Comparison of ENCODE assay signal across 11 cellular contexts in genomic region chr17:42227849-42228696, GRCh38. TPM values are rescaled to one million over a fixed set of nuclear protein-coding genes. Genes with fewer than 3 reads are reported as not detected.
DNase-seq lines count a peak whose midpoint lies in the region; ATAC-seq and TF ChIP-seq lines count a peak whose summit lies in the region.
"Had no signal": no experiment of that assay in that cellular context is flagged by ENCODE, and none has a peak within 500 bp of the region (broad histone marks: within the 10 kb centered on the region; RNA-seq: fewer than 3 reads in every experiment).

No MANE protein-coding gene starts in this region.

- ATAC-seq in gastrocnemius medialis: peak; percentile 92 to 93
- ATAC-seq in HG03097 (IDR thresholded peaks at IDR 0.05; ENCODE audit: low FRiP score, unreplicated experiment): no peak

- DNase-seq in GM23248: peak; percentile 16
- DNase-seq in activated T-helper 2 cell treated with anti-CD3 and anti-CD28 coated beads, Interferon-gamma antibody, Interleukin-2, Interleukin-4, amounts not matched to agents 10 μg/mL and 5 μg/mL and 100 μg/mL, durations not matched to agents 14 hours and 24 hours and 36 hours (ENCODE audit: low spot score): no peak
- DNase-seq in cardiac muscle cell (ENCODE audit: low read depth in 1 of 2, low spot score in 1 of 2): peak in 1 of 2 donors; percentile 52
- peak; percentile 34 for DNase-seq in gastrocnemius medialis
- DNase-seq in GM20000 (ENCODE audit: low spot score): no peak
- no peak for DNase-seq in NCI-H1930 (lab: John Stamatoyannopoulos, UW)
- DNase-seq: DMS 273 treated with DMSO at 0.1 percent for 48 hours, small intestine had no signal

- H2AFZ ChIP-seq in GM23248: no peak overlapping the region

- in situ Hi-C loops in GM23248 (cut with MboI): no loop called here
- in situ Hi-C loops in gastrocnemius medialis (cut with MboI; ENCODE audit: low sequenced_read_pairs in 4 of 4): no loop called here

- H4K20me1 ChIP-seq in GM23248 (ENCODE audit: insufficient read depth): no peaks in the 10 kb centered on the region

- peaks cover 2% of the 10 kb centered on the region for H3K4me1 ChIP-seq in GM23248 (ENCODE audit: insufficient read depth)
- H3K4me1 ChIP-seq in cardiac muscle cell (ENCODE audit: low read depth): no peaks in the 10 kb centered on the region
- H3K4me1 ChIP-seq in gastrocnemius medialis: peaks cover 33 to 39% of the 10 kb centered on the region in 2 donors

- WGBS in GM23248 (ENCODE audit: low coverage in 1 of 2, low lambda C conversion rate in 2 of 2, missing lambda C conversion rate in 2 of 2), 2 experiments: 79 to 80% methylated on average over 10 of the region's 10 CpGs

- H3K27ac ChIP-seq in GM23248 (no peak overlapping the region), cardiac muscle cell (peak overlapping the region; percentile 50), gastrocnemius medialis (peak overlapping the region; percentile 81 to 88 (median 84))
- H3K27ac ChIP-seq: RWPE1 had no signal

- H3F3A ChIP-seq in GM23248 (ENCODE audit: insufficient read depth): peaks cover 14% of the 10 kb centered on the region; the same call in 1 of the 2 replicates

- H3K9me2 ChIP-seq in GM23248 (ENCODE audit: insufficient read depth): no peaks in the 10 kb centered on the region

- H3K27me3 ChIP-seq in GM23248 (replicated peaks; ENCODE audit: insufficient read depth) (no peaks in the 10 kb centered on the region), cardiac muscle cell (no peaks in the 10 kb centered on the region), gastrocnemius medialis (no peaks in the 10 kb centered on the region)

- no peaks in the 10 kb centered on the region for H3K27me3 Mint-ChIP-seq in activated T-helper 2 cell treated with anti-CD3 and anti-CD28 coated beads, Interferon-gamma antibody, Interleukin-2, Interleukin-4, amounts not matched to agents 10 μg/mL and 5 μg/mL and 100 μg/mL, durations not matched to agents 14 hours and 24 hours and 36 hours (ENCODE audit: low read depth)

- intact Hi-C loops in activated T-helper 2 cell treated with anti-CD3 and anti-CD28 coated beads, Interferon-gamma antibody, Interleukin-2, Interleukin-4, amounts not matched to agents 10 μg/mL and 5 μg/mL and 100 μg/mL, durations not matched to agents 14 hours and 24 hours and 36 hours (cut with micrococcal nuclease): loop anchor here (10.0 kb wide), 1 partner anchor 177 kb away; no protein-coding TSS in a partner anchor
- intact Hi-C loops in gastrocnemius medialis (cut with DNase I; ENCODE audit: low total_unique reads): loop anchor here (1.0 kb wide), 1 partner anchor 178 kb away; no protein-coding TSS in a partner anchor

- H3K9me3 ChIP-seq in GM23248 (ENCODE audit: low read depth): no peaks in the 10 kb centered on the region
- H3K9me3 ChIP-seq in cardiac muscle cell (ENCODE audit: low read depth): no peaks in the 10 kb centered on the region
- H3K9me3 ChIP-seq in gastrocnemius medialis: no peaks in the 10 kb centered on the region

- H3K36me3 ChIP-seq in GM23248 (ENCODE audit: low read depth): no peaks in the 10 kb centered on the region
- peaks cover 9% of the 10 kb centered on the region for H3K36me3 ChIP-seq in cardiac muscle cell
- H3K36me3 ChIP-seq in gastrocnemius medialis: peaks cover 0 to 16% of the 10 kb centered on the region in 2 donors

- peak overlapping the region; percentile 1 for H3K27ac Mint-ChIP-seq in activated T-helper 2 cell treated with anti-CD3 and anti-CD28 coated beads, Interferon-gamma antibody, Interleukin-2, Interleukin-4, amounts not matched to agents 10 μg/mL and 5 μg/mL and 100 μg/mL, durations not matched to agents 14 hours and 24 hours and 36 hours

- no peak for TF ChIP-seq POLR2A in gastrocnemius medialis (IDR thresholded peaks at IDR 0.05)

- H3K9ac ChIP-seq in GM23248: no peak overlapping the region

- TF ChIP-seq CTCF in cardiac muscle cell (IDR thresholded peaks at IDR 0.05; ENCODE audit: low read depth, low read length) (no peak), gastrocnemius medialis (IDR thresholded peaks at IDR 0.05 in 4 of 5, conservative IDR thresholded peaks at IDR 0.05 in 1 of 5) (no peak), GM20000 (IDR thresholded peaks at IDR 0.05; ENCODE audit: extremely low read depth, missing control alignments) (no peak)

- H3K9me3 Mint-ChIP-seq in activated T-helper 2 cell treated with anti-CD3 and anti-CD28 coated beads, Interferon-gamma antibody, Interleukin-2, Interleukin-4, amounts not matched to agents 10 μg/mL and 5 μg/mL and 100 μg/mL, durations not matched to agents 14 hours and 24 hours and 36 hours: no peaks in the 10 kb centered on the region

- no peak overlapping the region for H3K4me2 ChIP-seq in GM23248 (ENCODE audit: unreplicated experiment)

- H3K36me3 Mint-ChIP-seq in activated T-helper 2 cell treated with anti-CD3 and anti-CD28 coated beads, Interferon-gamma antibody, Interleukin-2, Interleukin-4, amounts not matched to agents 10 μg/mL and 5 μg/mL and 100 μg/mL, durations not matched to agents 14 hours and 24 hours and 36 hours (ENCODE audit: low read depth): peaks cover 64% of the 10 kb centered on the region

- peaks cover 10% of the 10 kb centered on the region for H3K4me1 Mint-ChIP-seq in activated T-helper 2 cell treated with anti-CD3 and anti-CD28 coated beads, Interferon-gamma antibody, Interleukin-2, Interleukin-4, amounts not matched to agents 10 μg/mL and 5 μg/mL and 100 μg/mL, durations not matched to agents 14 hours and 24 hours and 36 hours (ENCODE audit: low read depth)

- H3K79me2 ChIP-seq in GM23248 (ENCODE audit: insufficient read depth): peaks cover 10% of the 10 kb centered on the region

- no peak overlapping the region for H3K4me3 Mint-ChIP-seq in activated T-helper 2 cell treated with anti-CD3 and anti-CD28 coated beads, Interferon-gamma antibody, Interleukin-2, Interleukin-4, amounts not matched to agents 10 μg/mL and 5 μg/mL and 100 μg/mL, durations not matched to agents 14 hours and 24 hours and 36 hours (ENCODE audit: low read depth)

- H3K4me3 ChIP-seq in GM23248: no peak overlapping the region
- no peak overlapping the region for H3K4me3 ChIP-seq in cardiac muscle cell
- peak overlapping the region in 3 of 4 donors; percentile 3 to 11 (median 7) for H3K4me3 ChIP-seq in gastrocnemius medialis

RNA-seq across cellular contexts. Expression of gene GHDC, which starts 33.8 kb away (rescaled TPM):
- 25.0 and 27.6 TPM in 2 replicates for total RNA-seq in GM23248 (2014; rRNA removed; shearing (Covaris generic))
- polyA plus RNA-seq in GM23248 (2016; fragmentation: Nextera tagmentation; extraction: Ambion mirVana) (11.1 and 13.0 TPM in 2 replicates), cardiac muscle cell (7.4 and 13.4 TPM in 2 replicates)
- 16.5 and 17.6 TPM in 2 replicates for total RNA-seq in activated T-helper 2 cell treated with anti-CD3 and anti-CD28 coated beads, Interferon-gamma antibody, Interleukin-2, Interleukin-4, amounts not matched to agents 10 μg/mL and 5 μg/mL and 100 μg/mL, durations not matched to agents 14 hours and 24 hours and 36 hours
- total RNA-seq in cardiac muscle cell (7.3 and 13.5 TPM in 2 replicates), gastrocnemius medialis (10 to 100 TPM; 13.8 to 20.0 (median 18.2) TPM)

RNA-seq across cellular contexts. Expression of gene HCRT, which starts 42.8 kb away (rescaled TPM):
- total RNA-seq in GM23248 (2014; rRNA removed; shearing (Covaris generic)): not detected in 2 replicates
- not detected in 2 replicates for polyA plus RNA-seq in GM23248 (2016; fragmentation: Nextera tagmentation; extraction: Ambion mirVana)
- total RNA-seq in activated T-helper 2 cell treated with anti-CD3 and anti-CD28 coated beads, Interferon-gamma antibody, Interleukin-2, Interleukin-4, amounts not matched to agents 10 μg/mL and 5 μg/mL and 100 μg/mL, durations not matched to agents 14 hours and 24 hours and 36 hours: not detected in 2 replicates
- total RNA-seq in cardiac muscle cell: 1.3 TPM in 1 of 2 replicates, not detected in the other
- 1.9 TPM in 1 of 2 replicates, not detected in the other for polyA plus RNA-seq in cardiac muscle cell
- not detected for total RNA-seq in gastrocnemius medialis
- total RNA-seq: dermis microvascular lymphatic vessel endothelial cell had no signal
- polyA plus RNA-seq: small intestine had no signal

RNA-seq across cellular contexts. Expression of gene KCNH4, which starts 47.1 kb away (rescaled TPM):
- total RNA-seq in GM23248 (2014; rRNA removed; shearing (Covaris generic)): not detected in 2 replicates
- polyA plus RNA-seq in GM23248 (2016; fragmentation: Nextera tagmentation; extraction: Ambion mirVana) (not detected in 2 replicates), cardiac muscle cell (not detected in 2 replicates)
- total RNA-seq in activated T-helper 2 cell treated with anti-CD3 and anti-CD28 coated beads, Interferon-gamma antibody, Interleukin-2, Interleukin-4, amounts not matched to agents 10 μg/mL and 5 μg/mL and 100 μg/mL, durations not matched to agents 14 hours and 24 hours and 36 hours: 0.44 and 0.64 TPM in 2 replicates
- total RNA-seq in cardiac muscle cell (not detected in 2 replicates), gastrocnemius medialis (not detected)

RNA-seq across cellular contexts. Expression of gene STAT5B, which starts 48.1 kb away (rescaled TPM):
- 21.8 and 23.5 TPM in 2 replicates for total RNA-seq in GM23248 (2014; rRNA removed; shearing (Covaris generic))
- polyA plus RNA-seq in GM23248 (2016; fragmentation: Nextera tagmentation; extraction: Ambion mirVana) (11.9 and 13.8 TPM in 2 replicates), cardiac muscle cell (26.8 and 45.1 TPM in 2 replicates)
- 162 and 164 TPM in 2 replicates for total RNA-seq in activated T-helper 2 cell treated with anti-CD3 and anti-CD28 coated beads, Interferon-gamma antibody, Interleukin-2, Interleukin-4, amounts not matched to agents 10 μg/mL and 5 μg/mL and 100 μg/mL, durations not matched to agents 14 hours and 24 hours and 36 hours
- total RNA-seq in cardiac muscle cell (35.8 and 62.4 TPM in 2 replicates), gastrocnemius medialis (100 to 1,000 TPM in 1 of 4 donors, 10 to 100 TPM in 3; 77.3 to 150 (median 80.7) TPM)

Comparison
In these comparisons a context has a peak if more than half of its experiments do, and no peak if none do; other contexts are left out.
1. DNase-seq: peak in GM23248 (single experiment) and gastrocnemius medialis (2 of 2); none in activated T-helper 2 cell treated with anti-CD3 and anti-CD28 coated beads, Interferon-gamma antibody, Interleukin-2, Interleukin-4, amounts not matched to agents 10 μg/mL and 5 μg/mL and 100 μg/mL, durations not matched to agents 14 hours and 24 hours and 36 hours (single experiment), GM20000 (single experiment) and NCI-H1930 (0 of 2).
2. H3K4me3 ChIP-seq: peak in gastrocnemius medialis (3 of 4); none in GM23248 (single experiment) and cardiac muscle cell (single experiment).